16 cellular contexts compared by ENCODE assay signal in the genomic region with DNA sequence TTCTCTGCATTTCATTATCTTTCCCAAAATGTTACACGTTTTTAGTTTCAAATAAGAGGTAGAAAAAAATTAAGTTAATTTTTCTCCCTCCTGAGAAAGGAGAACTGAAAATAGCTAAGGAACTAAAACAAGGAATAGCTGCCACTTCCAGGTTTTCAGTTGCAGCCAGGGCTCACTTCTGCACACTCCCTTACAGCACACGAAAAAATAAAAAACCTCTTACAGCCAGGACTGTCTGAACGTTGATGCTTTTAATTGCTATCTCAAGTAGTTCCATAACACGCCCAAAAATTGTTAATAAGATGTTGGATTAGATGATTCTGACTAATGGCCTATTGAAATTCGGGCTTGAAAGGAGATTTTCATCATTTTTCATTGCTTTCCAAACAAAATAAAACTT.
"Had no signal": no experiment of that assay in that cellular context is flagged by ENCODE, and none has a peak within 500 bp of the region (broad histone marks: within the 10 kb centered on the region; RNA-seq: fewer than 3 reads in every experiment).

No MANE protein-coding gene starts in this region.

- H3K27ac ChIP-seq: esophagus squamous epithelium had no signal

- H3K27me3 ChIP-seq: esophagus squamous epithelium, heart left ventricle, sigmoid colon had no signal

- FAIRE-seq: endothelial cell of umbilical vein had no signal

- H3K36me3 Mint-ChIP-seq: activated naive CD8-positive, alpha-beta T cell; immature natural killer cell had no signal

- H3K4me3 ChIP-seq: esophagus squamous epithelium, heart left ventricle, sigmoid colon had no signal

- H3K4me1 ChIP-seq: esophagus squamous epithelium had no signal

- H3K27ac Mint-ChIP-seq: activated B cell treated with CpG ODN at 0.5 μM for 24 hours; activated CD8-positive, alpha-beta T cell treated with anti-CD3 and anti-CD28 coated beads for 36 hours; activated naive CD8-positive, alpha-beta T cell; immature natural killer cell; stimulated activated naive CD8-positive, alpha-beta T cell treated with anti-CD3 and anti-CD28 coated beads, Interleukin-15, amount 100 ng/mL, for 72 hours had no signal

- H3K36me3 ChIP-seq: esophagus squamous epithelium, heart left ventricle, sigmoid colon had no signal

- H3K9me3 ChIP-seq: esophagus squamous epithelium, sigmoid colon had no signal

- H3K9me3 Mint-ChIP-seq: activated B cell treated with CpG ODN at 0.5 μM for 24 hours; activated CD8-positive, alpha-beta T cell treated with anti-CD3 and anti-CD28 coated beads for 36 hours; activated T-cell treated with anti-CD3 and anti-CD28 coated beads, Interleukin-2, amount 50 U/mL, for 4 hours; stimulated activated naive CD8-positive, alpha-beta T cell treated with anti-CD3 and anti-CD28 coated beads, Interleukin-15, amount 100 ng/mL, for 72 hours had no signal

- DNase-seq: activated B cell treated with CpG ODN at 0.5 μM for 24 hours; activated CD4-positive, alpha-beta T cell treated with anti-CD3 and anti-CD28 coated beads for 48 hours; activated CD8-positive, alpha-beta T cell treated with anti-CD3 and anti-CD28 coated beads for 36 hours; activated effector memory CD4-positive, alpha-beta T cell treated with anti-CD3 and anti-CD28 coated beads, Interleukin-2, amount 50 U/mL, for 16 hours; activated T-cell treated with anti-CD3 and anti-CD28 coated beads, Interleukin-2, amount 50 U/mL, for 4 hours; cortex of kidney; effector CD8-positive, alpha-beta T cell; esophagus squamous epithelium; heart left ventricle; immature natural killer cell; sigmoid colon; stimulated activated CD4-positive, alpha-beta T cell treated with anti-CD3 and anti-CD28 coated beads, Interleukin-1b, Interleukin-23, amount 100 ng/mL, for 48 hours; stimulated activated naive CD8-positive, alpha-beta T cell treated with anti-CD3 and anti-CD28 coated beads, Interleukin-15, amount 100 ng/mL, for 72 hours had no signal

- ATAC-seq: activated CD8-positive, alpha-beta T cell treated with anti-CD3 and anti-CD28 coated beads for 36 hours; activated T-cell treated with anti-CD3 and anti-CD28 coated beads, Interleukin-2, amount 50 U/mL, for 4 hours; heart left ventricle; stimulated activated naive CD8-positive, alpha-beta T cell treated with anti-CD3 and anti-CD28 coated beads, Interleukin-15, amount 100 ng/mL, for 72 hours had no signal

- H3K4me3 Mint-ChIP-seq: activated B cell treated with CpG ODN at 0.5 μM for 24 hours; activated CD8-positive, alpha-beta T cell treated with anti-CD3 and anti-CD28 coated beads for 36 hours; activated naive CD8-positive, alpha-beta T cell; activated T-cell treated with anti-CD3 and anti-CD28 coated beads, Interleukin-2, amount 50 U/mL, for 4 hours; immature natural killer cell; neural crest cell; stimulated activated naive CD8-positive, alpha-beta T cell treated with anti-CD3 and anti-CD28 coated beads, Interleukin-15, amount 100 ng/mL, for 72 hours had no signal

- H3K4me1 Mint-ChIP-seq: activated B cell treated with CpG ODN at 0.5 μM for 24 hours; immature natural killer cell; neural crest cell; stimulated activated naive CD8-positive, alpha-beta T cell treated with anti-CD3 and anti-CD28 coated beads, Interleukin-15, amount 100 ng/mL, for 72 hours had no signal
